17 cellular contexts compared by ENCODE assay signal in the genomic region with DNA sequence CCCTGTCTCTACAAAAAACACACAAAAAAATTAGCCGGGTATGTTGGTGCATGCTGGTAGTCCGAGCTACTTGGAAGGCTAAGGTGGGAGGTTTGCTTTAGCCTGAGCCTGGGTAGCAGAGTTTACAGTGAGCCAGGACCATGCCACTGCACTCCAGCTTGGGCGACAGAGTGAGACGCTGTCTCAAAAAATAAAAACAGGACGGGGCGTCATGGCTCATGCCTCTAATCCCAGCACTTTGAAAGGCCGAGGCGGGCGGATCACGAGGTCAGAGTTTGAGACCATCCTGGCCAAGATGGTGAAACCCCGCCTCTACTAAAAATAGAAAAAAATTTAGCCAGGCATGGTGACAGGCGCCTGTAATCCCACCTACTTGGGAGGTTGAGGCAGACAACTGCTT.
"Had no signal": no experiment of that assay in that cellular context is flagged by ENCODE, and none has a peak within 500 bp of the region (broad histone marks: within the 10 kb centered on the region; RNA-seq: fewer than 3 reads in every experiment).

No MANE protein-coding gene starts in this region.

- H3K4me1 ChIP-seq: ascending aorta had no signal

- H3K9me3 ChIP-seq: adrenal gland, ascending aorta, colonic mucosa, left lung, thoracic aorta, upper lobe of left lung had no signal

- H3K4me3 ChIP-seq: adrenal gland, ascending aorta, colonic mucosa, dorsolateral prefrontal cortex, left lung, thoracic aorta, upper lobe of left lung had no signal

- DNase-seq: activated naive CD4-positive, alpha-beta T cell; activated T-cell treated with anti-CD3 and anti-CD28 coated beads, Interleukin-2, amount 50 U/mL, for 1 hour; colonic mucosa; dorsolateral prefrontal cortex; effector memory CD8-positive, alpha-beta T cell; immature natural killer cell; left lung; posterior cingulate gyrus; stimulated activated CD4-positive, alpha-beta T cell treated with anti-CD3 and anti-CD28 coated beads, Interleukin-4, amount 100 ng/mL, for 24 hours; stimulated activated naive CD4-positive, alpha-beta T cell treated with Interleukin-2 at 50 U/mL for 16 hours; T1000; upper lobe of left lung had no signal

- H3K27me3 ChIP-seq: adrenal gland, ascending aorta, colonic mucosa, dorsolateral prefrontal cortex, left lung, upper lobe of left lung had no signal

- H3K27ac ChIP-seq: adrenal gland, ascending aorta, colonic mucosa, left lung, thoracic aorta, upper lobe of left lung had no signal

- ATAC-seq: activated T-helper 17 cell treated with anti-CD3 and anti-CD28 coated beads, Interleukin-2, amount 50 U/mL, for 72 hours; effector memory CD8-positive, alpha-beta T cell; left lung; WTC11 had no signal
